Comparison of ENCODE assay signal across 19 cellular contexts in the genomic region with DNA sequence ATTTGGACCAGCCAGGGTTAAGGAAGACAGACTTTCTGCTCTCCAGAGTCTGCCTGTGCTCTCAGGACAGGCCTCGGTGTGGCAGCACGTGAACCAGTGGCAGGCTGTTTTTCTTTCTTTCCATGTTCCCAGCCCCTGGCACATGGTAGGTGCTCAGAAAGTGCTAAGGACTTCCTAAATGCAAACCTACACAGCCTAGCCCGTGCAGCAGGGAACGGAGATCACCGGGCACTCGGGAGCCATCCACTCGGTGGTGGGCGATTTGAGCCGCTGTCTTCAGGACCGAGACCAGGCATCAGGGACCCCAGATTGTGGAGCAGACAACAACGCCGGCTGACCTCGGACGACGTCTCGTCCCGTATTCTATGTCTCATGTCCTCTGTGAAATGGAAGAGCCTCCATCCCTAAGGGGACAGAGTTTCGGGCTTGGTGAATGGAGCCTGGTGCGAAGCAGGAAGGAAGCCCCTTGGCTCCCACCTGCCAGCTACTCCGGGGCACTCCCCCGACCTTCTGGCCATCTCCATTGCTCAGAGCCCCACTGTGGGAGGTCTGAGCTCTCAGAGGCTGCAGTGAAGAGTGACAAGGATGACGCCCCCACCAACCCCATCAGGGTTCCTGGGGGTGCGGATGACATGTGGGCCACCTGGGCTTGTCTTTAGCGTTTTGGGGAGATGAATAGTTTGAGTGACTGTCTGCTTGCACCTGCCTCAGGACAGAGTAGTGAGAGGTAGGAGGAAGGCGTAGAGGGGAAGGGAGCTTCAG. TPM values are rescaled to one million over a fixed set of nuclear protein-coding genes. Genes with fewer than 3 reads are reported as not detected.
DNase-seq lines count a peak whose midpoint lies in the region; ATAC-seq and TF ChIP-seq lines count a peak whose summit lies in the region.
"Had no signal": no experiment of that assay in that cellular context is flagged by ENCODE, and none has a peak within 500 bp of the region (broad histone marks: within the 10 kb centered on the region; RNA-seq: fewer than 3 reads in every experiment).

No MANE protein-coding gene starts in this region.

- peaks cover 11% of the 10 kb centered on the region for H3K36me3 Mint-ChIP-seq in central memory CD8-positive, alpha-beta T cell (ENCODE audit: insufficient read depth)
- peaks cover 0 to 3% (median 0%) of the 10 kb centered on the region in 5 donors for H3K36me3 Mint-ChIP-seq in naive thymus-derived CD4-positive, alpha-beta T cell
- H3K36me3 Mint-ChIP-seq: CD8-positive, alpha-beta T cell had no signal

- H3K4me3 ChIP-seq in naive thymus-derived CD4-positive, alpha-beta T cell (ENCODE audit: low read length): no peak overlapping the region
- H3K4me3 ChIP-seq in upper lobe of right lung: no peak overlapping the region
- H3K4me3 ChIP-seq: gastroesophageal sphincter, lower lobe of right lung had no signal

- CTCF ChIA-PET in naive thymus-derived CD4-positive, alpha-beta T cell (lab: Charles Lee): interaction anchor here (0.6 to 1.7 kb wide), 2 partner anchors 32 to 499 kb away, joined by 4 to 5 read pairs; no protein-coding TSS in a partner anchor

- no peaks in the 10 kb centered on the region for H3K27me3 Mint-ChIP-seq in central memory CD8-positive, alpha-beta T cell
- H3K27me3 Mint-ChIP-seq in naive thymus-derived CD4-positive, alpha-beta T cell: no peaks in the 10 kb centered on the region

- no peaks in the 10 kb centered on the region for H3K27me3 ChIP-seq in naive thymus-derived CD4-positive, alpha-beta T cell (ENCODE audit: control insufficient read depth in 2 of 2, insufficient read depth in 2 of 2, low read length in 2 of 2)
- H3K27me3 ChIP-seq in upper lobe of right lung: no peaks in the 10 kb centered on the region
- H3K27me3 ChIP-seq: gastroesophageal sphincter had no signal

- H3K4me1 ChIP-seq in naive thymus-derived CD4-positive, alpha-beta T cell (ENCODE audit: control insufficient read depth in 2 of 2, insufficient read depth in 2 of 2, low read length in 2 of 2): peaks cover 30 to 41% of the 10 kb centered on the region in 2 donors
- peaks cover 17% of the 10 kb centered on the region for H3K4me1 ChIP-seq in upper lobe of right lung

- peak overlapping the region; percentile 65 for H3K27ac Mint-ChIP-seq in central memory CD8-positive, alpha-beta T cell (ENCODE audit: low read depth)
- H3K27ac Mint-ChIP-seq in naive thymus-derived CD4-positive, alpha-beta T cell: peak overlapping the region in 7 of 9 donors; percentile 4 to 76 (median 30)
- H3K27ac Mint-ChIP-seq: CD8-positive, alpha-beta T cell had no signal

- peaks cover 36% of the 10 kb centered on the region for H3K4me1 Mint-ChIP-seq in central memory CD8-positive, alpha-beta T cell
- H3K4me1 Mint-ChIP-seq in naive thymus-derived CD4-positive, alpha-beta T cell: peaks cover 32 to 66% (median 52%) of the 10 kb centered on the region in 7 donors

- DNase-seq in activated effector memory CD4-positive, alpha-beta T cell treated with anti-CD3 and anti-CD28 coated beads, Interleukin-2, amount 50 U/mL, for 16 hours: peak; percentile 57
- no peak for DNase-seq in activated effector memory CD4-positive, alpha-beta T cell treated with Interleukin-2 at 50 U/mL for 16 hours
- DNase-seq in central memory CD8-positive, alpha-beta T cell (ENCODE audit: low spot score in 2 of 2): no peak
- peak in 1 of 9 donors; percentile 17 for DNase-seq in naive thymus-derived CD4-positive, alpha-beta T cell
- DNase-seq in upper lobe of right lung: peak; percentile 53
- DNase-seq in NCI-H1436 treated with DMSO at 0.1 percent for 48 hours (lab: John Stamatoyannopoulos, UW): no peak
- DNase-seq in pons (ENCODE audit: low spot score): no peak
- DNase-seq in activated naive CD4-positive, alpha-beta T cell treated with Interleukin-2 at 50 U/mL for 16 hours: no peak
- DNase-seq: activated gamma-delta T cell treated with Interleukin-2 at 50 U/mL for 16 hours; dermis blood vessel endothelial cell; lower lobe of right lung; NCI-H1694; NCI-H446 treated with DMSO at 0.1 percent for 48 hours; NK-92 treated with Interleukin-12 subunit alpha and Interleukin-12 subunit beta, amount 100 ng/mL, for 24 hours; stimulated activated naive CD8-positive, alpha-beta T cell treated with anti-CD3 and anti-CD28 coated beads, Interleukin-15, Interleukin-2, amounts not matched to agents 100 U/mL and 50 U/mL, for 24 hours had no signal

- H3K36me3 ChIP-seq in naive thymus-derived CD4-positive, alpha-beta T cell (ENCODE audit: control insufficient read depth in 2 of 3, insufficient read depth in 3 of 3, low read length in 3 of 3): no peaks in the 10 kb centered on the region
- no peaks in the 10 kb centered on the region for H3K36me3 ChIP-seq in upper lobe of right lung
- H3K36me3 ChIP-seq: gastroesophageal sphincter, lower lobe of right lung had no signal

- no peak for TF ChIP-seq CTCF in upper lobe of right lung (IDR thresholded peaks at IDR 0.05)

- intact Hi-C loops in naive thymus-derived CD4-positive, alpha-beta T cell (cut with micrococcal nuclease): loop anchor here in 1 of 2 donors (10.0 kb wide), 1 partner anchor 184 kb away; a partner anchor contains a TSS
- intact Hi-C loops in upper lobe of right lung (cut with DNase I): loop anchor here (5.0 kb wide), 1 partner anchor 506 kb away; no protein-coding TSS in a partner anchor

- POLR2A ChIA-PET in naive thymus-derived CD4-positive, alpha-beta T cell (lab: Charles Lee): interaction anchor here (0.5 to 2.7 kb wide), 5 partner anchors 45 to 649 kb away, joined by 3 to 7 read pairs (median 4); a partner anchor contains a TSS

- no peak for ATAC-seq in central memory CD8-positive, alpha-beta T cell (replicated peaks; ENCODE audit: extremely low read depth, poor library complexity, severe bottlenecking)
- ATAC-seq in naive thymus-derived CD4-positive, alpha-beta T cell: no peak
- no peak for ATAC-seq in upper lobe of right lung
- ATAC-seq: CD8-positive, alpha-beta T cell; gastroesophageal sphincter; lower lobe of right lung; stimulated activated naive CD8-positive, alpha-beta T cell treated with anti-CD3 and anti-CD28 coated beads, Interleukin-15, Interleukin-2, amounts not matched to agents 100 U/mL and 50 U/mL, for 24 hours had no signal

- H3K4me3 Mint-ChIP-seq in central memory CD8-positive, alpha-beta T cell: no peak overlapping the region
- H3K4me3 Mint-ChIP-seq in naive thymus-derived CD4-positive, alpha-beta T cell: peak overlapping the region in 2 of 10 donors; percentile 57 to 59
- H3K4me3 Mint-ChIP-seq: CD8-positive, alpha-beta T cell had no signal

- H3K9me3 ChIP-seq in naive thymus-derived CD4-positive, alpha-beta T cell (ENCODE audit: control insufficient read depth in 2 of 3, low read length in 3 of 3): no peaks in the 10 kb centered on the region
- no peaks in the 10 kb centered on the region for H3K9me3 ChIP-seq in upper lobe of right lung
- H3K9me3 ChIP-seq: gastroesophageal sphincter, lower lobe of right lung had no signal

- no peaks in the 10 kb centered on the region for H3K9me3 Mint-ChIP-seq in central memory CD8-positive, alpha-beta T cell
- peaks cover 0 to 2% (median 0%) of the 10 kb centered on the region in 11 donors for H3K9me3 Mint-ChIP-seq in naive thymus-derived CD4-positive, alpha-beta T cell
- H3K9me3 Mint-ChIP-seq: CD8-positive, alpha-beta T cell had no signal

- no peak overlapping the region for H3K27ac ChIP-seq in naive thymus-derived CD4-positive, alpha-beta T cell (ENCODE audit: low read depth, low read length)
- H3K27ac ChIP-seq in upper lobe of right lung: no peak overlapping the region
- H3K27ac ChIP-seq: epithelial cell of prostate, lower lobe of right lung, VCaP had no signal

RNA-seq across cellular contexts. Expression of a gene that starts 43.0 kb away (rescaled TPM):
- total RNA-seq in naive thymus-derived CD4-positive, alpha-beta T cell: 100 to 1,000 TPM; 104 to 220 (median 132) TPM
- 100 to 1,000 TPM; 115 to 117 TPM for polyA plus RNA-seq in naive thymus-derived CD4-positive, alpha-beta T cell
- 55.2 TPM for total RNA-seq in upper lobe of right lung

Comparison
In these comparisons a context has a peak if more than half of its experiments do, and no peak if none do; other contexts are left out.
1. DNase-seq: peak in activated effector memory CD4-positive, alpha-beta T cell treated with anti-CD3 and anti-CD28 coated beads, Interleukin-2, amount 50 U/mL, for 16 hours (single experiment) and upper lobe of right lung (single experiment); none in activated effector memory CD4-positive, alpha-beta T cell treated with Interleukin-2 at 50 U/mL for 16 hours (single experiment), central memory CD8-positive, alpha-beta T cell (0 of 2), NCI-H1436 treated with DMSO at 0.1 percent for 48 hours (single experiment), pons (single experiment) and activated naive CD4-positive, alpha-beta T cell treated with Interleukin-2 at 50 U/mL for 16 hours (single experiment).